Comparison of ENCODE assay signal across 16 cellular contexts in genomic region chr19:46356670-46357055, GRCh38. TPM values are rescaled to one million over a fixed set of nuclear protein-coding genes. Genes with fewer than 3 reads are reported as not detected.
"Had no signal": no experiment of that assay in that cellular context is flagged by ENCODE, and none has a peak within 500 bp of the region (broad histone marks: within the 10 kb centered on the region; RNA-seq: fewer than 3 reads in every experiment).

No MANE protein-coding gene starts in this region.

- H3K27me3 ChIP-seq: heart right ventricle, upper lobe of left lung had no signal

- H3K27ac ChIP-seq: thoracic aorta, upper lobe of left lung had no signal

- H3K27me3 Mint-ChIP-seq: activated CD4-positive, alpha-beta memory T cell treated with anti-CD3 and anti-CD28 coated beads for 36 hours; activated CD8-positive, alpha-beta memory T cell treated with anti-CD3 and anti-CD28 coated beads, Interleukin-2, amount 10 ng/mL, durations not matched to agents 7 days and 5 days; activated naive CD8-positive, alpha-beta T cell treated with anti-CD3 and anti-CD28 coated beads for 36 hours; naive thymus-derived CD4-positive, alpha-beta T cell had no signal

- H3K9me3 Mint-ChIP-seq: activated CD4-positive, alpha-beta memory T cell treated with anti-CD3 and anti-CD28 coated beads for 36 hours; activated naive CD8-positive, alpha-beta T cell treated with anti-CD3 and anti-CD28 coated beads for 36 hours; activated T-helper 1 cell treated with anti-CD3 and anti-CD28 coated beads, Interleukin-12 subunit alpha, Interleukin-12 subunit beta, Interleukin-2, Interleukin-4 antibody, amounts not matched to agents 30 ng/mL and 10 ng/mL and 1 ng/mL, durations not matched to agents 14 hours and 24 hours and 36 hours; naive thymus-derived CD4-positive, alpha-beta T cell; T-helper 1 cell treated with Interleukin-12 subunit alpha and Interleukin-12 subunit beta and Interleukin-4 antibody, amounts not matched to agents 30 μg/mL and 1 μg/mL, for 36 hours had no signal

- H3K4me3 Mint-ChIP-seq: activated CD4-positive, alpha-beta memory T cell treated with anti-CD3 and anti-CD28 coated beads for 36 hours; activated CD8-positive, alpha-beta memory T cell treated with anti-CD3 and anti-CD28 coated beads, Interleukin-2, amount 10 ng/mL, durations not matched to agents 7 days and 5 days; activated naive CD8-positive, alpha-beta T cell treated with anti-CD3 and anti-CD28 coated beads for 36 hours; activated T-helper 1 cell treated with anti-CD3 and anti-CD28 coated beads, Interleukin-12 subunit alpha, Interleukin-12 subunit beta, Interleukin-2, Interleukin-4 antibody, amounts not matched to agents 30 ng/mL and 10 ng/mL and 1 ng/mL, durations not matched to agents 14 hours and 24 hours and 36 hours; naive thymus-derived CD4-positive, alpha-beta T cell; T-helper 1 cell treated with Interleukin-12 subunit alpha and Interleukin-12 subunit beta and Interleukin-4 antibody, amounts not matched to agents 30 μg/mL and 1 μg/mL, for 36 hours had no signal

- H3K27ac Mint-ChIP-seq: activated CD4-positive, alpha-beta memory T cell treated with anti-CD3 and anti-CD28 coated beads for 36 hours; activated CD8-positive, alpha-beta memory T cell treated with anti-CD3 and anti-CD28 coated beads, Interleukin-2, amount 10 ng/mL, durations not matched to agents 7 days and 5 days; activated naive CD8-positive, alpha-beta T cell treated with anti-CD3 and anti-CD28 coated beads for 36 hours; activated T-helper 1 cell treated with anti-CD3 and anti-CD28 coated beads, Interleukin-12 subunit alpha, Interleukin-12 subunit beta, Interleukin-2, Interleukin-4 antibody, amounts not matched to agents 30 ng/mL and 10 ng/mL and 1 ng/mL, durations not matched to agents 14 hours and 24 hours and 36 hours; T-helper 1 cell treated with Interleukin-12 subunit alpha and Interleukin-12 subunit beta and Interleukin-4 antibody, amounts not matched to agents 30 μg/mL and 1 μg/mL, for 36 hours had no signal

- DNase-seq: activated CD4-positive, alpha-beta memory T cell treated with anti-CD3 and anti-CD28 coated beads for 36 hours; activated CD4-positive, alpha-beta T cell treated with anti-CD3 and anti-CD28 coated beads for 48 hours; activated CD8-positive, alpha-beta memory T cell treated with anti-CD3 and anti-CD28 coated beads, Interleukin-2, amount 10 ng/mL, durations not matched to agents 7 days and 5 days; activated naive CD4-positive, alpha-beta T cell treated with Interleukin-2 at 50 U/mL for 16 hours; activated naive CD8-positive, alpha-beta T cell treated with anti-CD3 and anti-CD28 coated beads for 36 hours; activated T-cell treated with anti-CD3 and anti-CD28 coated beads for 4 hours; heart right ventricle; naive thymus-derived CD4-positive, alpha-beta T cell; stimulated activated CD4-positive, alpha-beta T cell treated with anti-CD3 and anti-CD28 coated beads, Interleukin-4, amount 100 ng/mL, for 4 hours; T1000; upper lobe of left lung had no signal

- H3K9me3 ChIP-seq: heart right ventricle, thoracic aorta, upper lobe of left lung had no signal

- H3K4me3 ChIP-seq: heart right ventricle, lung, thoracic aorta, upper lobe of left lung had no signal

- ATAC-seq: activated CD8-positive, alpha-beta memory T cell treated with anti-CD3 and anti-CD28 coated beads, Interleukin-2, amount 10 ng/mL, durations not matched to agents 7 days and 5 days; heart right ventricle; naive thymus-derived CD4-positive, alpha-beta T cell had no signal

RNA-seq across cellular contexts. Expression of gene CCDC8, which starts 56.7 kb away (rescaled TPM):
- total RNA-seq: activated CD4-positive, alpha-beta memory T cell treated with anti-CD3 and anti-CD28 coated beads for 36 hours; activated CD8-positive, alpha-beta memory T cell treated with anti-CD3 and anti-CD28 coated beads, Interleukin-2, amount 10 ng/mL, durations not matched to agents 7 days and 5 days; activated T-helper 1 cell treated with anti-CD3 and anti-CD28 coated beads, Interleukin-12 subunit alpha, Interleukin-12 subunit beta, Interleukin-2, Interleukin-4 antibody, amounts not matched to agents 30 ng/mL and 10 ng/mL and 1 ng/mL, durations not matched to agents 14 hours and 24 hours and 36 hours; naive thymus-derived CD4-positive, alpha-beta T cell had no signal
- polyA plus RNA-seq: naive thymus-derived CD4-positive, alpha-beta T cell had no signal

RNA-seq across cellular contexts. Expression of gene HIF3A, which starts 59.8 kb away (rescaled TPM):
- total RNA-seq: activated CD4-positive, alpha-beta memory T cell treated with anti-CD3 and anti-CD28 coated beads for 36 hours; activated CD8-positive, alpha-beta memory T cell treated with anti-CD3 and anti-CD28 coated beads, Interleukin-2, amount 10 ng/mL, durations not matched to agents 7 days and 5 days; activated naive CD8-positive, alpha-beta T cell treated with anti-CD3 and anti-CD28 coated beads for 36 hours; activated T-helper 1 cell treated with anti-CD3 and anti-CD28 coated beads, Interleukin-12 subunit alpha, Interleukin-12 subunit beta, Interleukin-2, Interleukin-4 antibody, amounts not matched to agents 30 ng/mL and 10 ng/mL and 1 ng/mL, durations not matched to agents 14 hours and 24 hours and 36 hours; naive thymus-derived CD4-positive, alpha-beta T cell; osteoblast had no signal
- polyA plus RNA-seq: naive thymus-derived CD4-positive, alpha-beta T cell had no signal
